Comparison of ENCODE assay signal across 8 cellular contexts in genomic region chr19:36528194-36528920, GRCh38. TPM values are rescaled to one million over a fixed set of nuclear protein-coding genes. Genes with fewer than 3 reads are reported as not detected.
DNase-seq lines count a peak whose midpoint lies in the region; ATAC-seq, FAIRE-seq and TF ChIP-seq lines count a peak whose summit lies in the region.

Gene ZNF260 (minus strand): TSS chr19:36528271. CDS start chr19:36515238, 13,033 bp downstream.

- no peak for FAIRE-seq in kidney (lab: Jason Lieb, UNC)

- H3K4me3 Mint-ChIP-seq in chondrocyte (ENCODE audit: unreplicated experiment): peak within 1 kb of the TSS; percentile 99

- H3K9me3 Mint-ChIP-seq in chondrocyte (ENCODE audit: low read depth): peaks cover 18% of the 10 kb centered on the region

- H3K27me3 Mint-ChIP-seq in chondrocyte (ENCODE audit: low read depth): no peaks in the 10 kb centered on the region

- peaks cover 5 to 6% of the 10 kb centered on the region in 2 donors for H3K36me3 ChIP-seq in kidney (ENCODE audit: control insufficient read depth in 1 of 2, insufficient read depth in 2 of 2, low read length in 2 of 2)

- DNase-seq in AG10803 (ENCODE audit: low read depth): peak; percentile 97
- DNase-seq in NCI-H510A (lab: John Stamatoyannopoulos, UW): peak; percentile 93
- DNase-seq in activated CD4-positive, alpha-beta T cell treated with anti-CD3 and anti-CD28 coated beads for 24 hours (ENCODE audit: low read depth in 2 of 2): peak; percentile 86 to 90
- peak; percentile 97 for DNase-seq in chondrocyte (ENCODE audit: low spot score)
- DNase-seq in kidney: peak; percentile 98
- DNase-seq in stimulated activated CD4-positive, alpha-beta T cell treated with anti-CD3 and anti-CD28 coated beads, Interleukin-15, amount 100 ng/mL, for 1 hour (ENCODE audit: low read depth in 1 of 2, low spot score in 1 of 2): peak; percentile 77 to 86

- intact Hi-C loops in kidney (cut with DNase I): no loop called here

- peaks cover 28% of the 10 kb centered on the region for H3K36me3 Mint-ChIP-seq in chondrocyte (ENCODE audit: low read depth)

- peaks cover 15% of the 10 kb centered on the region for H3K4me1 Mint-ChIP-seq in chondrocyte (ENCODE audit: low read depth)

- TF ChIP-seq CTCF in AG10803 (conservative IDR thresholded peaks at IDR 0.05; ENCODE audit: low read length) (no peak), chondrocyte (IDR thresholded peaks at IDR 0.05) (no peak), kidney (IDR thresholded peaks at IDR 0.05; ENCODE audit: borderline replicate concordance, extremely low read depth, insufficient read depth) (no peak)

- peak within 1 kb of the TSS; percentile 100 for H3K27ac Mint-ChIP-seq in chondrocyte (ENCODE audit: unreplicated experiment)

- H3K27ac ChIP-seq in kidney (ENCODE audit: low read depth in 2 of 2, low read length in 2 of 2): peak within 1 kb of the TSS; percentile 96 to 98

- H3K9me3 ChIP-seq in kidney (ENCODE audit: control insufficient read depth in 1 of 2, low read length in 2 of 2): peaks cover 0 to 3% of the 10 kb centered on the region in 2 donors

- H3K9ac ChIP-seq in kidney (ENCODE audit: low read length in 2 of 2): peak within 1 kb of the TSS; percentile 92 to 99

- H3K4me1 ChIP-seq in kidney (ENCODE audit: control insufficient read depth in 1 of 2, insufficient read depth in 1 of 2, low read depth in 1 of 2, low read length in 2 of 2): peaks cover 0 to 11% of the 10 kb centered on the region in 2 donors

- H3K4me3 ChIP-seq in AG10803 (ENCODE audit: low read length) (peak within 1 kb of the TSS; percentile 78), kidney (ENCODE audit: low read length in 2 of 2) (peak within 1 kb of the TSS; percentile 76 to 95)

- ATAC-seq in GM19035 (IDR thresholded peaks at IDR 0.05; ENCODE audit: unreplicated experiment): peak; percentile 83
- peak; percentile 86 for ATAC-seq in HG03354 (IDR thresholded peaks at IDR 0.05; ENCODE audit: poor library complexity, severe bottlenecking, unreplicated experiment)

RNA-seq across cellular contexts. Expression of gene ZNF260, which starts in this region (rescaled TPM):
- 14.0 to 16.6 TPM (median 15.5 TPM) in 3 replicates for total RNA-seq in chondrocyte
- 12.8 TPM for total RNA-seq in kidney
- polyA plus RNA-seq in kidney (ENCODE audit: insufficient read depth, low read depth, low replicate concordance): 5.4 TPM

Comparison
In these comparisons a context has a peak if more than half of its experiments do, and no peak if none do; other contexts are left out.
1. Peak in every context shown above with its lines: DNase-seq, ATAC-seq, H3K4me3 ChIP-seq and H3K27ac ChIP-seq.